Comparison of ENCODE assay signal across 22 cellular contexts in the genomic region with DNA sequence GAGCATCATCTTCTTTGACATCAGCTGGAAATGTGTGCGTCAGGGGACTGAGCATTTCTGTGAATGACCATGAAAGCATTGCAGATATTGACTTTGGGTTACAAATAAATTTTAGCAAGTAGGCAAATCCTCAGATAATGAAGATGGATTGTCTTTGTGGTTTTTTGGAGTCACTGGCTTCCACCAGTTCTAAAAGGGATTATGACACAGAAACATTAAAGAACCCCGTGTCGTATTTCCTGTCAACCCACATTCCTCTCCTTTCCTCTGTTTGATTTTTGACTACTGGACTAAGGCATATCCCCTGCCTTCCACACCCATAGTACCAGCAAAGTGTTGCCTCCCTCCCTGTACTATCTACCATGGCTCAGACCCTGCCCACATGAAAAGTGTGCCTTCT.
"Had no signal": no experiment of that assay in that cellular context is flagged by ENCODE, and none has a peak within 500 bp of the region (broad histone marks: within the 10 kb centered on the region; RNA-seq: fewer than 3 reads in every experiment).

No MANE protein-coding gene starts in this region.

- H3K36me3 ChIP-seq: cardiac muscle cell, neutrophil, pancreas, thyroid gland had no signal

- H3K4me1 ChIP-seq: thyroid gland had no signal

- H3K9me3 ChIP-seq: neutrophil, thyroid gland had no signal

- H3K79me2 ChIP-seq: hepatocyte had no signal

- H3K27me3 ChIP-seq: cardiac muscle cell, hepatocyte, neutrophil, pancreas, thyroid gland had no signal

- ATAC-seq: activated CD8-positive, alpha-beta T cell treated with anti-CD3 and anti-CD28 coated beads, Interleukin-2, amount 10 ng/mL, durations not matched to agents 7 days and 5 days; activated naive CD8-positive, alpha-beta T cell treated with anti-CD3 and anti-CD28 coated beads, Interleukin-2, amount 50 U/mL, for 24 hours; left ventricle myocardium superior; pancreas; right cardiac atrium had no signal

- DNase-seq: activated CD4-positive, alpha-beta T cell treated with anti-CD3 and anti-CD28 coated beads for 1 hour; activated CD4-positive, alpha-beta T cell treated with anti-CD3 and anti-CD28 coated beads, Interleukin-2, amount 50 U/mL, for 1 hour; activated CD8-positive, alpha-beta T cell treated with anti-CD3 and anti-CD28 coated beads, Interleukin-2, amount 10 ng/mL, durations not matched to agents 7 days and 5 days; activated gamma-delta T cell; activated naive CD4-positive, alpha-beta T cell treated with anti-CD3 and anti-CD28 coated beads, Interleukin-2, amount 50 U/mL, for 16 hours; activated naive CD8-positive, alpha-beta T cell treated with anti-CD3 and anti-CD28 coated beads, Interleukin-2, amount 50 U/mL, for 24 hours; effector CD8-positive, alpha-beta T cell; glutamatergic neuron; immature natural killer cell; left ventricle myocardium superior; mammary epithelial cell; pancreas; right cardiac atrium; stimulated activated CD4-positive, alpha-beta T cell treated with anti-CD3 and anti-CD28 coated beads, Interleukin-1b, Interleukin-23, amount 100 ng/mL, for 48 hours; substantia nigra; T-helper 9 cell; thyroid gland had no signal

- H2AFZ ChIP-seq: hepatocyte had no signal

- H3K27ac ChIP-seq: cardiac muscle cell, hepatocyte, neutrophil, pancreas, skin epidermis, thyroid gland had no signal

- FAIRE-seq: frontal cortex, pancreas had no signal

- H3K4me3 ChIP-seq: cardiac muscle cell, hepatocyte, pancreas, skin epidermis, thyroid gland had no signal

- H3K4me2 ChIP-seq: hepatocyte had no signal
